In the genomic region with DNA sequence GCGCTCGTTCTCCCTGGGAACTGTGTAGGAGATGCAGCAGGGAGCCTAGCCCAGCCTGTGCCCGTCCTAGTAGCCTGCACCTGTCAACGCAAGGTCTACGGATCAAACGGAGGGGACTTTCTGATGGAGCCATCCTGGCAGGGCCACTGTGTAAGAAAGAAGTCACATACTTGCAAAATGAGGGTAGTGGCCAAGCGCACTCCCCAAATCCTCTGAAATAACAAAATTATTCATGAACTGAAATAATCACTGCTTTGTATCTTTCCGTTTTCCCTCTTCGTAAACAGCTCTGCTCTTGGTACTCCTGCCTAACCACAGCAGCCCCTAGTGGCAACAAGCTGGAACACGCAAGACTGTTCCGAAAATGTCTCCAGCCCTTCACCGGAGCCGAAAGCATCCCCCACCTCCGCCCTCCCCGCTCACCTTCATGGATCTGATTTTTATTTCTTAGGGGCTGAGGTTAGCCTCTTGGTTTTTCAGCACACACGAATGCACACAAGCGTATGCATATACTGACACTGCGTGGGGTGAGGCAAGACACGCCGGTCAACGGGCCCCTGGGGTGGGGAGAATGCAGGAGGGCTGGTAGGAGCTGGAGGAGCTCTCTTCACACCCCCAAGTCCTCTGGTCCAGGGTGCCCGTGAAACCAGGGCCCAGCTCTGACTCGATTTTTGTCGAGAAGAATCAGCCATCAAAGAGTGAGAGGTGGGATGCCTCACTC, we compare ENCODE assay signal across 8 cellular contexts.
DNase-seq lines count a peak whose midpoint lies in the region; ATAC-seq and TF ChIP-seq lines count a peak whose summit lies in the region.

No MANE protein-coding gene starts in this region.

- H3K79me2 ChIP-seq in neural cell (replicated peaks; ENCODE audit: insufficient read depth, low read length), result no peaks in the 10 kb centered on the region

- H3K9ac ChIP-seq in neural cell (ENCODE audit: low read length), result no peak overlapping the region

- no peak overlapping the region for H2AFZ ChIP-seq in neural cell (ENCODE audit: low read depth, low read length)

- H3K4me3 ChIP-seq in HAP-1 (no peak overlapping the region), neural cell (ENCODE audit: low read length) (no peak overlapping the region)

- H3F3A ChIP-seq in neural cell (ENCODE audit: insufficient read depth, low read length, poor library complexity, severe bottlenecking), result no peaks in the 10 kb centered on the region

- no peak for TF ChIP-seq EP300 in neural cell (conservative IDR thresholded peaks at IDR 0.05; ENCODE audit: poor library complexity, severe bottlenecking)

- no peak overlapping the region for H3K4me2 ChIP-seq in neural cell (ENCODE audit: low read length)

- H3K9me3 ChIP-seq in HAP-1 (no peaks in the 10 kb centered on the region), neural cell (ENCODE audit: low read length) (no peaks in the 10 kb centered on the region)

- TF ChIP-seq RAD21 in neural cell (conservative IDR thresholded peaks at IDR 0.05), result peak; percentile 91

- H3K27ac ChIP-seq in neural cell (ENCODE audit: low read length), result no peak overlapping the region

- no peak for ATAC-seq in HG03460 (IDR thresholded peaks at IDR 0.05; ENCODE audit: unreplicated experiment)

- peak; percentile 55 for DNase-seq in NCI-H2107 treated with DMSO at 0.1 percent for 48 hours (lab: John Stamatoyannopoulos, UW; ENCODE audit: unreplicated experiment)
- DNase-seq in NCI-H2107 (lab: John Stamatoyannopoulos, UW), result no peak
- DNase-seq in HAP-1 (ENCODE audit: low spot score in 2 of 2), result peak; percentile 76 to 80
- DNase-seq in NCI-H146 treated with DMSO at 0.1 percent for 48 hours (lab: John Stamatoyannopoulos, UW; ENCODE audit: unreplicated experiment), result peak; percentile 21
- peak; percentile 14 to 31 for DNase-seq in activated CD4-positive, alpha-beta T cell treated with anti-CD3 and anti-CD28 coated beads, Interleukin-2, amount 50 U/mL, for 48 hours
- DNase-seq in fibroblast of the conjunctiva (ENCODE audit: low read depth), result peak; percentile 41

- no peaks in the 10 kb centered on the region for H3K27me3 ChIP-seq in HAP-1 (ENCODE audit: low read depth)
- no peaks in the 10 kb centered on the region for H3K27me3 ChIP-seq in neural cell (ENCODE audit: insufficient read depth, low read depth, low read length)

- peak; percentile 86 for TF ChIP-seq CTCF in neural cell (IDR thresholded peaks at IDR 0.05; ENCODE audit: poor library complexity, severe bottlenecking)

- no peaks in the 10 kb centered on the region for H3K36me3 ChIP-seq in HAP-1 (replicated peaks)
- no peaks in the 10 kb centered on the region for H3K36me3 ChIP-seq in neural cell (ENCODE audit: insufficient read depth, low read length)

- in situ Hi-C loops in HAP-1 (cut with MboI; ENCODE audit: low sequenced_read_pairs), result no loop called here

- H4K20me1 ChIP-seq in neural cell (ENCODE audit: insufficient read depth), result no peaks in the 10 kb centered on the region

- peaks cover 14% of the 10 kb centered on the region for H3K4me1 ChIP-seq in HAP-1

- H3K9me2 ChIP-seq in neural cell (ENCODE audit: insufficient read depth, low read length), result no peaks in the 10 kb centered on the region

TF ChIP-seq in neural cell, 6 proteins besides CTCF, POLR2A, EP300 and RAD21:
- no peak for TF ChIP-seq TAF1 (IDR thresholded peaks at IDR 0.05; ENCODE audit: low read depth)
- TF ChIP-seq, protein P1, sequence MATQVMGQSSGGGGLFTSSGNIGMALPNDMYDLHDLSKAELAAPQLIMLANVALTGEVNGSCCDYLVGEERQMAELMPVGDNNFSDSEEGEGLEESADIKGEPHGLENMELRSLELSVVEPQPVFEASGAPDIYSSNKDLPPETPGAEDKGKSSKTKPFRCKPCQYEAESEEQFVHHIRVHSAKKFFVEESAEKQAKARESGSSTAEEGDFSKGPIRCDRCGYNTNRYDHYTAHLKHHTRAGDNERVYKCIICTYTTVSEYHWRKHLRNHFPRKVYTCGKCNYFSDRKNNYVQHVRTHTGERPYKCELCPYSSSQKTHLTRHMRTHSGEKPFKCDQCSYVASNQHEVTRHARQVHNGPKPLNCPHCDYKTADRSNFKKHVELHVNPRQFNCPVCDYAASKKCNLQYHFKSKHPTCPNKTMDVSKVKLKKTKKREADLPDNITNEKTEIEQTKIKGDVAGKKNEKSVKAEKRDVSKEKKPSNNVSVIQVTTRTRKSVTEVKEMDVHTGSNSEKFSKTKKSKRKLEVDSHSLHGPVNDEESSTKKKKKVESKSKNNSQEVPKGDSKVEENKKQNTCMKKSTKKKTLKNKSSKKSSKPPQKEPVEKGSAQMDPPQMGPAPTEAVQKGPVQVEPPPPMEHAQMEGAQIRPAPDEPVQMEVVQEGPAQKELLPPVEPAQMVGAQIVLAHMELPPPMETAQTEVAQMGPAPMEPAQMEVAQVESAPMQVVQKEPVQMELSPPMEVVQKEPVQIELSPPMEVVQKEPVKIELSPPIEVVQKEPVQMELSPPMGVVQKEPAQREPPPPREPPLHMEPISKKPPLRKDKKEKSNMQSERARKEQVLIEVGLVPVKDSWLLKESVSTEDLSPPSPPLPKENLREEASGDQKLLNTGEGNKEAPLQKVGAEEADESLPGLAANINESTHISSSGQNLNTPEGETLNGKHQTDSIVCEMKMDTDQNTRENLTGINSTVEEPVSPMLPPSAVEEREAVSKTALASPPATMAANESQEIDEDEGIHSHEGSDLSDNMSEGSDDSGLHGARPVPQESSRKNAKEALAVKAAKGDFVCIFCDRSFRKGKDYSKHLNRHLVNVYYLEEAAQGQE (IDR thresholded peaks at IDR 0.05; ENCODE audit: borderline replicate concordance), result no peak
- peak; percentile 87 for TF ChIP-seq SMC3 (conservative IDR thresholded peaks at IDR 0.05; ENCODE audit: poor library complexity)
